In the genomic region with DNA sequence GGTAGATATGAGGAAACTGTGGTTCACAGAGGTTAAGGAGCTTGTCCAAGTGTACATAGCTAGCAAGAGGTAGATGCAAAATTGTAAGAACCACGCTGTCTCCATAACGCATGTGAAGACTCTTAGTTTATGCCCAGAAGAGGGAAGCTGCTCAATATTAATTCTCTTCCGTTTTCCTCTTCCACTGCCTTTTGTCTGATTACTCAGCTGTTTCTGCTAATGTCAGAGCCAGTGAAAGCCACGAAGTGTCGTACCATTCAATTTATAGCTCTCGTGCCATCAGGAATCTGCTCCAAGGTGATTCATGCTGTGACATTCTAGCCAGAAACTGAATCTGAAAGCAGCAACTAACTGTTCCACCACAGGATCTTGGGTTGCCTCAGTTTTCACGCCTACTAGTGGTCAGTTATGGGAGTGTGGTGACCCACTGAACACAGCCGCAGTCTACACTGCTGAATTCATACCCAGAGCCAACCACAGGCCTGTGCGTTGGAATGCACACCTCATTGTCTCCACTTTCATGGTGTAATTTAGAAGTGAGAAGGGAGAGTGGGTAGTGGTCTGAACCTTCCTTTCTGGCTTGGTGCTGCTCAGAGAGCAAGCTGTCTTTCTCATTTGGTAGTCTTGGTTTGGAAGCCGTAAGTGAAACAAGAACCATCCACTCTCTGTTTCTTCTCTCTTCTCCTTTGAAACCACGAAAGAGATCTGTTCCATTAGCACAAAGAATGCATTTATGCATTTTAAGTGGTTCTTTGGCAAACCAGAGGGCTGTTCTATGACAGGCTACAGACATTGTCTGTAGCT, we compare ENCODE assay signal across 8 cellular contexts.
DNase-seq lines count a peak whose midpoint lies in the region; ATAC-seq and TF ChIP-seq lines count a peak whose summit lies in the region.

No MANE protein-coding gene starts in this region.

- peak; percentile 54 for TF ChIP-seq CTCF in GM20000 (IDR thresholded peaks at IDR 0.05; ENCODE audit: extremely low read depth, missing control alignments)
- TF ChIP-seq CTCF in ascending aorta (IDR thresholded peaks at IDR 0.05) = peak in 2 of 3 experiments; percentile 47 to 49

- POLR2A ChIA-PET in T-cell (lab: Charles Lee) = interaction anchor here (0.6 to 0.8 kb wide), 2 partner anchors 17 to 76 kb away, joined by 4 to 10 read pairs; no protein-coding TSS in a partner anchor

- intact Hi-C loops in ascending aorta (cut with DNase I) = no loop called here

- H3K27ac Mint-ChIP-seq in T-cell = peak overlapping the region; percentile 53 to 57

- no peaks in the 10 kb centered on the region for H3K27me3 ChIP-seq in ascending aorta

- H3K9me3 ChIP-seq in ascending aorta = no peaks in the 10 kb centered on the region

- peak overlapping the region; percentile 17 to 38 (median 37) for H3K4me3 Mint-ChIP-seq in T-cell

- H3K36me3 Mint-ChIP-seq in T-cell = no peaks in the 10 kb centered on the region

- no peaks in the 10 kb centered on the region for H3K4me1 ChIP-seq in ascending aorta

- H3K4me3 ChIP-seq in ascending aorta = no peak overlapping the region

- DNase-seq in DMS53 (lab: John Stamatoyannopoulos, UW) (peak; percentile 70), GM20000 (ENCODE audit: low spot score) (peak; percentile 68), T-cell (peak in 33 of 34 experiments; percentile 8 to 54 (median 30)), ascending aorta (ENCODE audit: low spot score in 2 of 2) (peak in 1 of 2 donors; percentile 79), iPS-NIHi11 (ENCODE audit: low spot score) (peak; percentile 68), NCI-H446 treated with DMSO at 0.1 percent for 48 hours (lab: John Stamatoyannopoulos, UW) (no peak)
- peak; percentile 9 to 30 for DNase-seq in stimulated activated CD4-positive, alpha-beta T cell treated with anti-CD3 and anti-CD28 coated beads, Interleukin-1b, Interleukin-23, amount 100 ng/mL, for 1 hour (ENCODE audit: low read depth in 2 of 2)

- H3K27me3 Mint-ChIP-seq in T-cell = no peaks in the 10 kb centered on the region

- ATAC-seq in HG03571 (IDR thresholded peaks at IDR 0.05; ENCODE audit: unreplicated experiment) (peak; percentile 100), T-cell (replicated peaks in 1 of 4) (peak; percentile 83 to 96 (median 94))

- H3K27ac ChIP-seq in ascending aorta = no peak overlapping the region

- H3K9me3 Mint-ChIP-seq in T-cell = peaks cover 0 to under 1% (median 0%) of the 10 kb centered on the region in 3 donors

- H3K36me3 ChIP-seq in ascending aorta = no peaks in the 10 kb centered on the region

- peaks cover 8 to 12% (median 11%) of the 10 kb centered on the region in 3 donors for H3K4me1 Mint-ChIP-seq in T-cell

- CTCF ChIA-PET in T-cell (lab: Charles Lee) = interaction anchor here (0.9 to 1.7 kb wide), 5 partner anchors 10 to 428 kb away, joined by 3 to 6 read pairs (median 5); no protein-coding TSS in a partner anchor
